Comparison of ENCODE assay signal across 10 cellular contexts in genomic region chr14:51006781-51007211, GRCh38.
DNase-seq lines count a peak whose midpoint lies in the region; ATAC-seq and TF ChIP-seq lines count a peak whose summit lies in the region.
"Had no signal": no experiment of that assay in that cellular context is flagged by ENCODE, and none has a peak within 500 bp of the region (broad histone marks: within the 10 kb centered on the region; RNA-seq: fewer than 3 reads in every experiment).

No MANE protein-coding gene starts in this region.

- in situ Hi-C loops in ACHN (cut with HindIII; ENCODE audit: low pct_ligation_motif_present, low pct_unique_long_range_greater_than_20kb, low sequenced_read_pairs): no loop called here

- H3K4me1 Mint-ChIP-seq in brain: peaks cover 73% of the 10 kb centered on the region
- H3K4me1 Mint-ChIP-seq: IgD-negative memory B cell had no signal

- H3K4me1 ChIP-seq in lung (ENCODE audit: control insufficient read depth in 2 of 2, insufficient read depth in 2 of 2, low read length in 2 of 2): peaks cover 0 to 1% of the 10 kb centered on the region in 2 donors

- H3K27me3 ChIP-seq in MG63 (no peaks in the 10 kb centered on the region), lung (ENCODE audit: control insufficient read depth, insufficient read depth) (no peaks in the 10 kb centered on the region)

- peak overlapping the region; percentile 80 to 98 (median 97) for H3K27ac Mint-ChIP-seq in brain
- H3K27ac Mint-ChIP-seq: IgD-negative memory B cell had no signal

- H3K27me3 Mint-ChIP-seq in brain: no peaks in the 10 kb centered on the region
- H3K27me3 Mint-ChIP-seq: IgD-negative memory B cell had no signal

- peaks cover 33% of the 10 kb centered on the region for H3K36me3 Mint-ChIP-seq in brain
- H3K36me3 Mint-ChIP-seq: IgD-negative memory B cell had no signal

- TF ChIP-seq CTCF in brain (conservative IDR thresholded peaks at IDR 0.05): no peak
- no peak for TF ChIP-seq CTCF in lung (IDR thresholded peaks at IDR 0.05; ENCODE audit: control extremely low read depth, extremely low read depth)

- H3K36me3 ChIP-seq in MG63 (no peaks in the 10 kb centered on the region), lung (ENCODE audit: control insufficient read depth in 2 of 2, insufficient read depth in 2 of 2, low read length in 2 of 2) (no peaks in the 10 kb centered on the region)

- peak; percentile 74 for DNase-seq in ACHN
- DNase-seq in MG63: peak; percentile 86
- DNase-seq in lung (ENCODE audit: low spot score): peak; percentile 34
- DNase-seq in NCI-H2107 treated with DMSO at 0.1 percent for 48 hours (lab: John Stamatoyannopoulos, UW; ENCODE audit: unreplicated experiment): no peak
- no peak for DNase-seq in Kasumi-1 (lab: John Stamatoyannopoulos, UW)
- no peak for DNase-seq in activated CD4-positive, CD25-positive, alpha-beta regulatory T cell treated with anti-CD3 and anti-CD28 coated beads, Interleukin-2, amount 50 U/mL, for 72 hours
- DNase-seq: activated effector memory CD4-positive, alpha-beta T cell treated with Interleukin-2 at 50 U/mL for 16 hours had no signal

- H3K4me3 ChIP-seq in MG63 (no peak overlapping the region), lung (no peak overlapping the region)

- no peak overlapping the region for H3K27ac ChIP-seq in lung (ENCODE audit: low read depth in 1 of 2, low read length in 1 of 2)

- WGBS in lung, 2 donors: 38 to 55% methylated on average over 4 of the region's 4 CpGs

- peak; percentile 56 for ATAC-seq in lung (ENCODE audit: insufficient read depth, low FRiP score)
- no peak for ATAC-seq in GM18909 (IDR thresholded peaks at IDR 0.05; ENCODE audit: poor library complexity, unreplicated experiment)

- H3K4me3 Mint-ChIP-seq in brain: peak overlapping the region; percentile 19 to 78 (median 29)
- H3K4me3 Mint-ChIP-seq: IgD-negative memory B cell had no signal

- H3K9me3 ChIP-seq in MG63 (no peaks in the 10 kb centered on the region), lung (ENCODE audit: control insufficient read depth in 2 of 2, insufficient read depth in 1 of 2, low read length in 1 of 2) (no peaks in the 10 kb centered on the region)

- H3K9me3 Mint-ChIP-seq in brain: no peaks in the 10 kb centered on the region

Comparison
In these comparisons a context has a peak if more than half of its experiments do, and no peak if none do; other contexts are left out.
1. DNase-seq: peak in ACHN (single experiment), MG63 (single experiment) and lung (single experiment); none in NCI-H2107 treated with DMSO at 0.1 percent for 48 hours (single experiment), Kasumi-1 (0 of 2) and activated CD4-positive, CD25-positive, alpha-beta regulatory T cell treated with anti-CD3 and anti-CD28 coated beads, Interleukin-2, amount 50 U/mL, for 72 hours (single experiment).